ENCODE assay signal across 27 cellular contexts in the genomic region with DNA sequence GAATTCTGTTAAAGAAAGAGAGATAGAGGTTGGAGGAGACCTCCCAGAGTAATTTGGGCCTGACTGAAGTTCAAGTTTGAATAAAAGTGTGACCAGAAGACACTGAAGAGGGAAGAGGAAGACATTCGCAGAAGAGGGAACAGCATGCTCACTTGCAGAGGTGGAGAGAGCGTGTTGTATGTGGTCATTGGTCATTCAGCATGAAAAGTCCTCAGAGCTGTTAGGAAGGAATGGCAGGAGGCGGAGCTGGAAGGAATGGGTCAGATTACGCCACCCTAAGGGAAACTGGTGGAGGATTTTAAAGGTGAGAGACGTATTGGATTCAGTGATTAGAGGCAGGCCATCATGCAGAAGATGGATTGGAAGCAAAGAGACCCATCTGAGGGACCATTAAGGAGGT. TPM values are rescaled to one million over a fixed set of nuclear protein-coding genes. Genes with fewer than 3 reads are reported as not detected.
DNase-seq lines count a peak whose midpoint lies in the region; TF ChIP-seq lines count a peak whose summit lies in the region.
"Had no signal": no experiment of that assay in that cellular context is flagged by ENCODE, and none has a peak within 500 bp of the region (broad histone marks: within the 10 kb centered on the region; RNA-seq: fewer than 3 reads in every experiment).

No MANE protein-coding gene starts in this region.

- H3K27ac ChIP-seq in Karpas-422 (ENCODE audit: low read length), result no peak overlapping the region
- H3K27ac ChIP-seq: 22Rv1, gastrocnemius medialis, neutrophil, prostate gland, suprapubic skin, vagina, VCaP had no signal

- no peaks in the 10 kb centered on the region for H3K36me3 Mint-ChIP-seq in neural crest cell (ENCODE audit: low read depth)
- H3K36me3 Mint-ChIP-seq: activated CD8-positive, alpha-beta memory T cell treated with anti-CD3 and anti-CD28 coated beads, Interleukin-2, amount 10 ng/mL, durations not matched to agents 7 days and 5 days; CD4-positive, CD25-positive, alpha-beta regulatory T cell had no signal

- no peaks in the 10 kb centered on the region for H3K36me3 ChIP-seq in Karpas-422 (ENCODE audit: insufficient read depth, low read length)
- H3K36me3 ChIP-seq: gastrocnemius medialis, HAP-1, neutrophil, prostate gland, suprapubic skin, vagina had no signal

- H2AFZ ChIP-seq in Karpas-422 (ENCODE audit: low read length), result no peak overlapping the region

- H3K79me2 ChIP-seq in Karpas-422 (ENCODE audit: low read length), result no peaks in the 10 kb centered on the region

- H3K4me3 ChIP-seq in Karpas-422 (ENCODE audit: low read length), result no peak overlapping the region
- H3K4me3 ChIP-seq: gastrocnemius medialis, HAP-1, lung, prostate gland, suprapubic skin, vagina had no signal

- H3K27ac Mint-ChIP-seq in neural crest cell (ENCODE audit: unreplicated experiment), result peak overlapping the region; percentile 0
- H3K27ac Mint-ChIP-seq: activated CD4-positive, alpha-beta T cell treated with anti-CD3 and anti-CD28 coated beads, Interleukin-2, amount 10 ng/mL, durations not matched to agents 24 days and 14 days; activated CD8-positive, alpha-beta memory T cell treated with anti-CD3 and anti-CD28 coated beads, Interleukin-2, amount 10 ng/mL, durations not matched to agents 7 days and 5 days had no signal

- no peaks in the 10 kb centered on the region for H3K9me2 ChIP-seq in Karpas-422 (replicated peaks; ENCODE audit: insufficient read depth, low read length)

- H3K4me2 ChIP-seq in Karpas-422 (ENCODE audit: low read depth, low read length, poor library complexity, severe bottlenecking), result peak overlapping the region; percentile 27

- H3K27me3 ChIP-seq in Karpas-422 (ENCODE audit: low read length), result no peaks in the 10 kb centered on the region
- H3K27me3 ChIP-seq: gastrocnemius medialis, neutrophil, suprapubic skin, vagina had no signal

- no peak for TF ChIP-seq CTCF in neural crest cell (conservative IDR thresholded peaks at IDR 0.05)

- no peaks in the 10 kb centered on the region for H4K20me1 ChIP-seq in Karpas-422 (ENCODE audit: insufficient read depth, low read depth, low read length)

- H3K27me3 Mint-ChIP-seq in neural crest cell (ENCODE audit: low read depth), result no peaks in the 10 kb centered on the region

- H3K9me3 ChIP-seq in Karpas-422 (ENCODE audit: low read length), result no peaks in the 10 kb centered on the region
- H3K9me3 ChIP-seq: gastrocnemius medialis, HAP-1, neutrophil, prostate gland, suprapubic skin, vagina had no signal

- H3K4me3 Mint-ChIP-seq in neural crest cell, result no peak overlapping the region
- H3K4me3 Mint-ChIP-seq: activated CD4-positive, alpha-beta T cell treated with anti-CD3 and anti-CD28 coated beads, Interleukin-2, amount 10 ng/mL, durations not matched to agents 24 days and 14 days; activated CD8-positive, alpha-beta memory T cell treated with anti-CD3 and anti-CD28 coated beads, Interleukin-2, amount 10 ng/mL, durations not matched to agents 7 days and 5 days; CD4-positive, CD25-positive, alpha-beta regulatory T cell had no signal

- H3K9me3 Mint-ChIP-seq in neural crest cell, result no peaks in the 10 kb centered on the region
- H3K9me3 Mint-ChIP-seq: activated CD4-positive, alpha-beta T cell treated with anti-CD3 and anti-CD28 coated beads, Interleukin-2, amount 10 ng/mL, durations not matched to agents 24 days and 14 days had no signal

- H3K9ac ChIP-seq in Karpas-422 (ENCODE audit: low read length), result no peak overlapping the region

- H3K4me1 ChIP-seq in Karpas-422 (ENCODE audit: low read length), result peaks cover 29% of the 10 kb centered on the region
- H3K4me1 ChIP-seq: gastrocnemius medialis, HAP-1, prostate gland, suprapubic skin, vagina had no signal

- no peaks in the 10 kb centered on the region for H3K4me1 Mint-ChIP-seq in neural crest cell
- H3K4me1 Mint-ChIP-seq: activated CD4-positive, alpha-beta T cell treated with anti-CD3 and anti-CD28 coated beads, Interleukin-2, amount 10 ng/mL, durations not matched to agents 24 days and 14 days; CD4-positive, CD25-positive, alpha-beta regulatory T cell had no signal

- peak; percentile 1 for DNase-seq in NCI-H2029 treated with DMSO at 0.1 percent for 48 hours (lab: John Stamatoyannopoulos, UW)
- DNase-seq in NCI-H2029 (lab: John Stamatoyannopoulos, UW), result no peak
- DNase-seq in Karpas-422, result no peak
- DNase-seq in iPS DF 4.7 (ENCODE audit: extremely low read depth, low spot score), result peak; percentile 16
- DNase-seq in neural crest cell (ENCODE audit: low read depth, low spot score), result no peak
- no peak for DNase-seq in NCI-H82 (lab: John Stamatoyannopoulos, UW)
- DNase-seq in activated effector memory CD4-positive, alpha-beta T cell treated with anti-CD3 and anti-CD28 coated beads, Interleukin-2, amount 50 U/mL, for 16 hours, result no peak
- DNase-seq in NCI-H1092 (lab: John Stamatoyannopoulos, UW), result no peak
- DNase-seq: activated CD4-positive, alpha-beta T cell treated with anti-CD3 and anti-CD28 coated beads, Interleukin-2, amount 10 ng/mL, durations not matched to agents 24 days and 14 days; activated CD8-positive, alpha-beta memory T cell treated with anti-CD3 and anti-CD28 coated beads, Interleukin-2, amount 10 ng/mL, durations not matched to agents 7 days and 5 days; activated naive CD4-positive, alpha-beta T cell; activated T-cell treated with anti-CD3 and anti-CD28 coated beads, Interleukin-2, amount 50 U/mL, for 48 hours; CD4-positive, CD25-positive, alpha-beta regulatory T cell; gastrocnemius medialis; hippocampal formation; NCI-H1436 treated with DMSO at 0.1 percent for 48 hours; NCI-H446; SHP77 treated with DMSO at 0.1 percent for 48 hours; stimulated activated naive CD4-positive, alpha-beta T cell had no signal

RNA-seq across cellular contexts. Expression of gene IQCH, which starts 41.6 kb away (rescaled TPM):
- 2.4 and 4.0 TPM in 2 replicates for total RNA-seq in Karpas-422 (2014; rRNA removed; shearing (Covaris generic); ENCODE audit: low replicate concordance)
- total RNA-seq in neural crest cell, result 2.5 and 2.8 TPM in 2 replicates
- total RNA-seq: CD4-positive, CD25-positive, alpha-beta regulatory T cell had no signal

RNA-seq across cellular contexts. Expression of gene AAGAB, which starts 41.7 kb away (rescaled TPM):
- total RNA-seq in Karpas-422 (2014; rRNA removed; shearing (Covaris generic); ENCODE audit: low replicate concordance), result 30.6 and 46.3 TPM in 2 replicates
- 54.9 and 56.2 TPM in 2 replicates for total RNA-seq in neural crest cell

Comparison
In these comparisons a context has a peak if more than half of its experiments do, and no peak if none do; other contexts are left out.
1. DNase-seq: peak in NCI-H2029 treated with DMSO at 0.1 percent for 48 hours (single experiment) and iPS DF 4.7 (single experiment); none in NCI-H2029 (single experiment), Karpas-422 (single experiment), neural crest cell (single experiment), NCI-H82 (single experiment), activated effector memory CD4-positive, alpha-beta T cell treated with anti-CD3 and anti-CD28 coated beads, Interleukin-2, amount 50 U/mL, for 16 hours (single experiment) and NCI-H1092 (single experiment).